Comparison of ENCODE assay signal across 1 cellular context in the genomic region with DNA sequence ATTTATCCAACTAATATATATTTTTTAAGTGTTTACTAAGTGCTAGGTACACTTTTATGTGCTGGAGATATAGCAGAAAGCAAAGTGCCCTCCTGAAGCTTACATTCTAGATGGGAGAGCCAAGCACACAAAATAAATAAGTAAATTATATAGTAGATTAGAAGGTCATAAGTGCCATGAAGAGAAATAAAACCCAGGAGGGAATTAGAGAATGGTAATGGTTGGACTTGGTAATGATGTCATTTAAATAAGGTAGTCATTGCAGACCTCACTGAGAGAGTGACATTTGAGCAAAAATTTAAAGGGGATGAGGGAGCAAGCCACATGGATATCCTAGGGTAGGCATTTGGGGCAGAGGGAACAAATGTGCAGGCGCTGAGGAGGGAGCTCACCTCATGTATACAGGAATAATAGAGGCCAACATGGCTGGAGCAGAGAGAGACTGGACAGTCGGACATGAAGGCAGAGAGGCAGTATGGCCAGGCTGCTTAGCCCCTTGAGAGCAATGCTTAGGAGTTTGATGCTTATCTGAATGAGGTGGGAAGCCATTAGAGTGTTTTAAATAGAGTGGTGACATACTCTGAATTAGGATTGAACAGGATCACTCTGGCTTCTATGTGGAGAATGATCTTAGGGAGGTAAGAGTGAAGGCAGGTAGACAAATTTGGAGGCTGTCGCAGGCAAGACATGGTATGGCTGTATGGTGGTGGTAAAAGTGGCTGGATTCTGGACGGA.
A peak's percentile ranks its signal among the peaks of the same experiment; 100 is the strongest.
TF ChIP-seq lines count a peak whose summit lies in the region.

No MANE protein-coding gene starts in this region.

TF ChIP-seq in HepG2, 621 proteins besides CTCF, POLR2A, EP300 and RAD21:
- TF ChIP-seq MED1 (CRISPR knock-in tag; IDR thresholded peaks at IDR 0.05) (no peak), ATF7 (IDR thresholded peaks at IDR 0.05) (peak; percentile 77), ATF7 (CRISPR knock-in tag; IDR thresholded peaks at IDR 0.05) (no peak), ZNF292 (CRISPR knock-in tag; IDR thresholded peaks at IDR 0.05; ENCODE audit: borderline replicate concordance, low read depth) (no peak)
- TF ChIP-seq, protein P1, sequence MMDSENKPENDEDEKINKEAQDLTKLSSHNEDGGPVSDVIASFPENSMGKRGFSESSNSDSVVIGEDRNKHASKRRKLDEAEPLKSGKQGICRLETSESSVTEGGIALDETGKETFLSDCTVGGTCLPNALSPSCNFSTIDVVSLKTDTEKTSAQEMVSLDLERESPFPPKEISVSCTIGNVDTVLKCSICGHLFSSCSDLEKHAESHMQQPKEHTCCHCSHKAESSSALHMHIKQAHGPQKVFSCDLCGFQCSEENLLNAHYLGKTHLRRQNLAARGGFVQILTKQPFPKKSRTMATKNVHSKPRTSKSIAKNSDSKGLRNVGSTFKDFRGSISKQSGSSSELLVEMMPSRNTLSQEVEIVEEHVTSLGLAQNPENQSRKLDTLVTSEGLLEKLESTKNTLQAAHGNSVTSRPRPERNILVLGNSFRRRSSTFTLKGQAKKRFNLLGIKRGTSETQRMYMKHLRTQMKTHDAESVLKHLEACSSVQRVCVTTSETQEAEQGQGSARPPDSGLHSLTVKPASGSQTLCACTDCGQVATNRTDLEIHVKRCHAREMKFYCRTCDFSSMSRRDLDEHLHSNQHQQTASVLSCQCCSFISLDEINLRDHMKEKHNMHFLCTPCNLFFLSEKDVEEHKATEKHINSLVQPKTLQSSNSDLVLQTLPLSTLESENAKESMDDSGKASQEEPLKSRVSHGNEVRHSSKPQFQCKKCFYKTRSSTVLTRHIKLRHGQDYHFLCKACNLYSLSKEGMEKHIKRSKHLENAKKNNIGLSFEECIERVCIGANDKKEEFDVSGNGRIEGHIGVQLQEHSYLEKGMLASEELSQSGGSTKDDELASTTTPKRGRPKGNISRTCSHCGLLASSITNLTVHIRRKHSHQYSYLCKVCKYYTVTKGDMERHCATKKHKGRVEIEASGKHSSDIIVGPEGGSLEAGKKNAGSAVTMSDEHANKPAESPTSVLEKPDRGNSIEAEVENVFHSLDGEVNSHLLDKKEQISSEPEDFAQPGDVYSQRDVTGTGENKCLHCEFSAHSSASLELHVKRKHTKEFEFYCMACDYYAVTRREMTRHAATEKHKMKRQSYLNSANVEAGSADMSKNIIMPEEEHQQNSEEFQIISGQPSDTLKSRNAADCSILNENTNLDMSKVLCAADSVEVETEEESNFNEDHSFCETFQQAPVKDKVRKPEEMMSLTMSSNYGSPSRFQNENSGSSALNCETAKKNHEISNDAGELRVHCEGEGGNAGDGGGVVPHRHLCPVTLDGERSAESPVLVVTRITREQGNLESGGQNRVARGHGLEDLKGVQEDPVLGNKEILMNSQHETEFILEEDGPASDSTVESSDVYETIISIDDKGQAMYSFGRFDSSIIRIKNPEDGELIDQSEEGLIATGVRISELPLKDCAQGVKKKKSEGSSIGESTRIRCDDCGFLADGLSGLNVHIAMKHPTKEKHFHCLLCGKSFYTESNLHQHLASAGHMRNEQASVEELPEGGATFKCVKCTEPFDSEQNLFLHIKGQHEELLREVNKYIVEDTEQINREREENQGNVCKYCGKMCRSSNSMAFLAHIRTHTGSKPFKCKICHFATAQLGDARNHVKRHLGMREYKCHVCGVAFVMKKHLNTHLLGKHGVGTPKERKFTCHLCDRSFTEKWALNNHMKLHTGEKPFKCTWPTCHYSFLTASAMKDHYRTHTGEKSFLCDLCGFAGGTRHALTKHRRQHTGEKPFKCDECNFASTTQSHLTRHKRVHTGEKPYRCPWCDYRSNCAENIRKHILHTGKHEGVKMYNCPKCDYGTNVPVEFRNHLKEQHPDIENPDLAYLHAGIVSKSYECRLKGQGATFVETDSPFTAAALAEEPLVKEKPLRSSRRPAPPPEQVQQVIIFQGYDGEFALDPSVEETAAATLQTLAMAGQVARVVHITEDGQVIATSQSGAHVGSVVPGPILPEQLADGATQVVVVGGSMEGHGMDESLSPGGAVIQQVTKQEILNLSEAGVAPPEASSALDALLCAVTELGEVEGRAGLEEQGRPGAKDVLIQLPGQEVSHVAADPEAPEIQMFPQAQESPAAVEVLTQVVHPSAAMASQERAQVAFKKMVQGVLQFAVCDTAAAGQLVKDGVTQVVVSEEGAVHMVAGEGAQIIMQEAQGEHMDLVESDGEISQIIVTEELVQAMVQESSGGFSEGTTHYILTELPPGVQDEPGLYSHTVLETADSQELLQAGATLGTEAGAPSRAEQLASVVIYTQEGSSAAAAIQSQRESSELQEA (CRISPR knock-in tag; IDR thresholded peaks at IDR 0.05; ENCODE audit: not compliant biosample characterization) = no peak
